1 cellular context compared by ENCODE assay signal in the genomic region with DNA sequence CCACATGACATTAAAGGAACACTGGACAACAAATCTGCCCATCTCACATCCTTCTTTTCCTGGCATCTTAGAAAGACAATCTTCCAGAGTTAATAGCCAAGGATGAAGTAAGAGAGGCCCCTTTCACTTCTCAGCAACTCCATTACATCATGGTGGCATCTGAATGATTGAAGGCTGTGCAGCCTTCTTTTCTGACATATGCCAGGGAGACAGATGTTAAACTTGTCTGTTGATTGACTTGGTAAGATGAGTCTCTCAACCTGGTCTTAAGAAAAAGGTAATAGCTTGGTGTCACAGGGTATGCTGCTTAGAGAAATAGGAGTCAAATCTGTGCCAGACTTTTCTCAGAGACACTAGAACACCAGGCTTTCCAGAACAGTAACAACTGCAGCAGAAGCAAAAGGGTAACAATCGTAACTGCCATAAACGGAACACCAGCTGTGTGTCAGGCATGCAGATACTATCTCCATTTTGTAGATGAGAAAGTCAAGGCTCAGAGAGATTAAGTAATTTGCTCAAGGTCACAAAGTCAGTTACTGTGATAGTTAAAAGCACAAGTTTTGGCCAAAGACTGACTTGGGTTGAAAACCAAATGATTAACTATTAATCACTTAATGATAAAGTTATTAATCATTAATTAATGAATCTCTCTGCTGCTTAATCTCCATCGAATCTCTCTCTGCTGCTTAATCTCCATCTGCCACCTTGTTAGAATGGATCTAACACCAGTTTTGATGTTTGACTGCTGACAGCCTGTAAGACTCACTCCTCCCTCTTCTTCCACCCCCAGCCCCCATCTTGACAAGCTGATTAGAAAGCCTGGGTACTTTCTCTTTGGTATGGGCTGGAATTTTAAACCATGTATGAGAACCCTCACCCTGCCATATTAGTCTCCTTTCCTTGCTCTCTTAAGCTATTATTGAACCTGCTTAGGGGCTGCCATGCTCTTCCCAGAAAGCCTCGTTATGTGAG.
TF ChIP-seq lines count a peak whose summit lies in the region.

No MANE protein-coding gene starts in this region.

TF ChIP-seq in SK-N-SH treated with all-trans-retinoic acid at 6 μM for 48 hours, 23 proteins besides CTCF, POLR2A, EP300 and RAD21 (continued from another document):
- TF ChIP-seq, protein P1, sequence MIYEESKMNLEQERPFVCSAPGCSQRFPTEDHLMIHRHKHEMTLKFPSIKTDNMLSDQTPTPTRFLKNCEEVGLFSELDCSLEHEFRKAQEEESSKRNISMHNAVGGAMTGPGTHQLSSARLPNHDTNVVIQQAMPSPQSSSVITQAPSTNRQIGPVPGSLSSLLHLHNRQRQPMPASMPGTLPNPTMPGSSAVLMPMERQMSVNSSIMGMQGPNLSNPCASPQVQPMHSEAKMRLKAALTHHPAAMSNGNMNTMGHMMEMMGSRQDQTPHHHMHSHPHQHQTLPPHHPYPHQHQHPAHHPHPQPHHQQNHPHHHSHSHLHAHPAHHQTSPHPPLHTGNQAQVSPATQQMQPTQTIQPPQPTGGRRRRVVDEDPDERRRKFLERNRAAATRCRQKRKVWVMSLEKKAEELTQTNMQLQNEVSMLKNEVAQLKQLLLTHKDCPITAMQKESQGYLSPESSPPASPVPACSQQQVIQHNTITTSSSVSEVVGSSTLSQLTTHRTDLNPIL (CRISPR knock-in tag; IDR thresholded peaks at IDR 0.05; ENCODE audit: low read depth): no peak
- no peak for TF ChIP-seq RARB (CRISPR knock-in tag; IDR thresholded peaks at IDR 0.05)
- TF ChIP-seq, protein P2, sequence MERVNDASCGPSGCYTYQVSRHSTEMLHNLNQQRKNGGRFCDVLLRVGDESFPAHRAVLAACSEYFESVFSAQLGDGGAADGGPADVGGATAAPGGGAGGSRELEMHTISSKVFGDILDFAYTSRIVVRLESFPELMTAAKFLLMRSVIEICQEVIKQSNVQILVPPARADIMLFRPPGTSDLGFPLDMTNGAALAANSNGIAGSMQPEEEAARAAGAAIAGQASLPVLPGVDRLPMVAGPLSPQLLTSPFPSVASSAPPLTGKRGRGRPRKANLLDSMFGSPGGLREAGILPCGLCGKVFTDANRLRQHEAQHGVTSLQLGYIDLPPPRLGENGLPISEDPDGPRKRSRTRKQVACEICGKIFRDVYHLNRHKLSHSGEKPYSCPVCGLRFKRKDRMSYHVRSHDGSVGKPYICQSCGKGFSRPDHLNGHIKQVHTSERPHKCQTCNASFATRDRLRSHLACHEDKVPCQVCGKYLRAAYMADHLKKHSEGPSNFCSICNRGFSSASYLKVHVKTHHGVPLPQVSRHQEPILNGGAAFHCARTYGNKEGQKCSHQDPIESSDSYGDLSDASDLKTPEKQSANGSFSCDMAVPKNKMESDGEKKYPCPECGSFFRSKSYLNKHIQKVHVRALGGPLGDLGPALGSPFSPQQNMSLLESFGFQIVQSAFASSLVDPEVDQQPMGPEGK (CRISPR knock-in tag; IDR thresholded peaks at IDR 0.05; ENCODE audit: borderline replicate concordance): no peak
- TF ChIP-seq, protein P3, sequence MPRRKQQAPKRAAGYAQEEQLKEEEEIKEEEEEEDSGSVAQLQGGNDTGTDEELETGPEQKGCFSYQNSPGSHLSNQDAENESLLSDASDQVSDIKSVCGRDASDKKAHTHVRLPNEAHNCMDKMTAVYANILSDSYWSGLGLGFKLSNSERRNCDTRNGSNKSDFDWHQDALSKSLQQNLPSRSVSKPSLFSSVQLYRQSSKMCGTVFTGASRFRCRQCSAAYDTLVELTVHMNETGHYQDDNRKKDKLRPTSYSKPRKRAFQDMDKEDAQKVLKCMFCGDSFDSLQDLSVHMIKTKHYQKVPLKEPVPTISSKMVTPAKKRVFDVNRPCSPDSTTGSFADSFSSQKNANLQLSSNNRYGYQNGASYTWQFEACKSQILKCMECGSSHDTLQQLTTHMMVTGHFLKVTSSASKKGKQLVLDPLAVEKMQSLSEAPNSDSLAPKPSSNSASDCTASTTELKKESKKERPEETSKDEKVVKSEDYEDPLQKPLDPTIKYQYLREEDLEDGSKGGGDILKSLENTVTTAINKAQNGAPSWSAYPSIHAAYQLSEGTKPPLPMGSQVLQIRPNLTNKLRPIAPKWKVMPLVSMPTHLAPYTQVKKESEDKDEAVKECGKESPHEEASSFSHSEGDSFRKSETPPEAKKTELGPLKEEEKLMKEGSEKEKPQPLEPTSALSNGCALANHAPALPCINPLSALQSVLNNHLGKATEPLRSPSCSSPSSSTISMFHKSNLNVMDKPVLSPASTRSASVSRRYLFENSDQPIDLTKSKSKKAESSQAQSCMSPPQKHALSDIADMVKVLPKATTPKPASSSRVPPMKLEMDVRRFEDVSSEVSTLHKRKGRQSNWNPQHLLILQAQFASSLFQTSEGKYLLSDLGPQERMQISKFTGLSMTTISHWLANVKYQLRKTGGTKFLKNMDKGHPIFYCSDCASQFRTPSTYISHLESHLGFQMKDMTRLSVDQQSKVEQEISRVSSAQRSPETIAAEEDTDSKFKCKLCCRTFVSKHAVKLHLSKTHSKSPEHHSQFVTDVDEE (CRISPR knock-in tag; IDR thresholded peaks at IDR 0.05): no peak
